ENCODE assay signal across 11 cellular contexts in genomic region chr2:44979581-44979980, GRCh38. TPM values are rescaled to one million over a fixed set of nuclear protein-coding genes. Genes with fewer than 3 reads are reported as not detected.
"Had no signal": no experiment of that assay in that cellular context is flagged by ENCODE, and none has a peak within 500 bp of the region (broad histone marks: within the 10 kb centered on the region; RNA-seq: fewer than 3 reads in every experiment).

No MANE protein-coding gene starts in this region.

- DNase-seq: GM23248, GOT3, H7, H9, HCEC 1CT, HFFc6 had no signal

- H3K9me3 ChIP-seq: HAP-1 had no signal

- H3K27ac ChIP-seq: GM23248 had no signal

- FAIRE-seq: H1, H54 had no signal

- H3K4me3 ChIP-seq: GM23248, GM23338, HAP-1 had no signal

- H3K36me3 ChIP-seq: HAP-1 had no signal

RNA-seq across cellular contexts. Expression of gene SIX2, which starts 29.7 kb away (rescaled TPM):
- total RNA-seq: GM23248, H9, HFFc6 had no signal

RNA-seq across cellular contexts. Expression of gene SIX3, which starts 38.1 kb away (rescaled TPM):
- total RNA-seq: GM23248, H4, HFFc6 had no signal
